16 cellular contexts compared by ENCODE assay signal in genomic region chr14:100661340-100661712, GRCh38.
"Had no signal": no experiment of that assay in that cellular context is flagged by ENCODE, and none has a peak within 500 bp of the region (broad histone marks: within the 10 kb centered on the region; RNA-seq: fewer than 3 reads in every experiment).

No MANE protein-coding gene starts in this region.

- H3K27ac ChIP-seq: foreskin keratinocyte, neural progenitor cell, upper lobe of right lung had no signal

- H3K9me3 ChIP-seq: upper lobe of right lung had no signal

- H3K4me1 ChIP-seq: foreskin keratinocyte had no signal

- DNase-seq: activated CD4-positive, alpha-beta T cell treated with anti-CD3 and anti-CD28 coated beads, Interleukin-2, amount 10 ng/mL, durations not matched to agents 7 days and 5 days; activated CD8-positive, alpha-beta memory T cell treated with anti-CD3 and anti-CD28 coated beads, Interleukin-2, amount 50 U/mL, for 48 hours; activated gamma-delta T cell; activated T-cell treated with anti-CD3 and anti-CD28 coated beads, Interleukin-2, amount 50 U/mL, for 72 hours; cortex of kidney; effector memory CD4-positive, alpha-beta T cell; glutamatergic neuron; kidney glomerular epithelial cell; retina; stimulated activated CD4-positive, alpha-beta T cell treated with anti-CD3 and anti-CD28 coated beads, Interleukin-15, amount 100 ng/mL, for 24 hours; stimulated activated CD4-positive, alpha-beta T cell treated with anti-CD3 and anti-CD28 coated beads, Interleukin-4, amount 100 ng/mL, for 24 hours; T-cell; T-helper 9 cell; upper lobe of right lung had no signal

- H3K36me3 ChIP-seq: neural progenitor cell, upper lobe of right lung had no signal

- H3K4me3 ChIP-seq: neural progenitor cell, upper lobe of right lung had no signal

- H3K27me3 ChIP-seq: neural progenitor cell had no signal
